ENCODE assay signal across 8 cellular contexts in genomic region chr19:44512326-44513298, GRCh38. TPM values are rescaled to one million over a fixed set of nuclear protein-coding genes. Genes with fewer than 3 reads are reported as not detected.
DNase-seq lines count a peak whose midpoint lies in the region; ATAC-seq and TF ChIP-seq lines count a peak whose summit lies in the region.

No MANE protein-coding gene starts in this region.

- no peak for TF ChIP-seq EP300 in suprapubic skin (IDR thresholded peaks at IDR 0.05)

- peaks cover 21% of the 10 kb centered on the region for H3K27me3 Mint-ChIP-seq in mesothelial cell of epicardium (ENCODE audit: low read depth)
- peaks cover 18 to 43% (median 36%) of the 10 kb centered on the region in 5 donors for H3K27me3 Mint-ChIP-seq in naive thymus-derived CD8-positive, alpha-beta T cell

- no peak overlapping the region for H3K27ac Mint-ChIP-seq in mesothelial cell of epicardium
- H3K27ac Mint-ChIP-seq in naive thymus-derived CD8-positive, alpha-beta T cell = peak overlapping the region in 1 of 10 donors; percentile 59

- peak in 1 of 8 donors; percentile 35 for ATAC-seq in heart right ventricle
- ATAC-seq in left cardiac atrium = no peak
- ATAC-seq in GM21515 (IDR thresholded peaks at IDR 0.05; ENCODE audit: unreplicated experiment) = no peak
- no peak for ATAC-seq in naive thymus-derived CD8-positive, alpha-beta T cell

- TF ChIP-seq POLR2A in suprapubic skin (IDR thresholded peaks at IDR 0.05) = no peak

- DNase-seq in heart right ventricle (no peak), left cardiac atrium (no peak), MV-4-11 (lab: John Stamatoyannopoulos, UW) (peak; percentile 68), mesothelial cell of epicardium (ENCODE audit: low spot score in 2 of 2, unreplicated experiment in 2 of 2) (peak in 1 of 2 experiments; percentile 43), suprapubic skin (ENCODE audit: low spot score in 2 of 2) (no peak)
- DNase-seq in activated T-helper 9 cell treated with anti-CD3 and anti-CD28 coated beads, Interleukin-2, amount 50 U/mL, for 16 hours (ENCODE audit: low read depth) = peak; percentile 5
- no peak for DNase-seq in naive thymus-derived CD8-positive, alpha-beta T cell

- peaks cover 0 to 18% (median 0%) of the 10 kb centered on the region in 11 donors for H3K9me3 ChIP-seq in heart right ventricle
- H3K9me3 ChIP-seq in suprapubic skin = peaks cover 5% of the 10 kb centered on the region

- H3K4me1 ChIP-seq in heart right ventricle = no peaks in the 10 kb centered on the region
- no peaks in the 10 kb centered on the region for H3K4me1 ChIP-seq in suprapubic skin

- H3K4me3 ChIP-seq in heart right ventricle (no peak overlapping the region), suprapubic skin (no peak overlapping the region)

- POLR2A ChIA-PET in naive thymus-derived CD8-positive, alpha-beta T cell (lab: Charles Lee) = no interaction called here

- intact Hi-C loops in heart right ventricle (cut with DNase I) (no loop called here), left cardiac atrium (cut with DNase I) (no loop called here)

- no peaks in the 10 kb centered on the region for H3K4me1 Mint-ChIP-seq in mesothelial cell of epicardium
- H3K4me1 Mint-ChIP-seq in naive thymus-derived CD8-positive, alpha-beta T cell = no peaks in the 10 kb centered on the region

- peaks cover 25% of the 10 kb centered on the region for H3K9me3 Mint-ChIP-seq in mesothelial cell of epicardium
- peaks cover 11 to 79% (median 36%) of the 10 kb centered on the region in 9 donors for H3K9me3 Mint-ChIP-seq in naive thymus-derived CD8-positive, alpha-beta T cell

- H3K36me3 ChIP-seq in heart right ventricle (no peaks in the 10 kb centered on the region), suprapubic skin (no peaks in the 10 kb centered on the region)

- 34 to 36% methylated on average over 12 of the region's 12 CpGs for WGBS in heart right ventricle, 2 donors
- 31% methylated on average over 12 of the region's 12 CpGs for WGBS in suprapubic skin

- TF ChIP-seq CTCF in heart right ventricle (IDR thresholded peaks at IDR 0.05) = peak in 6 of 9 donors; percentile 14 to 40 (median 32)
- peak; percentile 46 for TF ChIP-seq CTCF in mesothelial cell of epicardium (IDR thresholded peaks at IDR 0.05; ENCODE audit: unreplicated experiment)
- TF ChIP-seq CTCF in suprapubic skin (IDR thresholded peaks at IDR 0.05) = no peak

- H3K27me3 ChIP-seq in heart right ventricle (peaks cover 0 to 32% (median 11%) of the 10 kb centered on the region in 7 donors), suprapubic skin (peaks cover 14% of the 10 kb centered on the region)

- no peak overlapping the region for H3K4me3 Mint-ChIP-seq in mesothelial cell of epicardium
- no peak overlapping the region for H3K4me3 Mint-ChIP-seq in naive thymus-derived CD8-positive, alpha-beta T cell

- H3K27ac ChIP-seq in heart right ventricle (no peak overlapping the region), suprapubic skin (no peak overlapping the region)

- H3K36me3 Mint-ChIP-seq in mesothelial cell of epicardium = no peaks in the 10 kb centered on the region
- H3K36me3 Mint-ChIP-seq in naive thymus-derived CD8-positive, alpha-beta T cell = peaks cover 7 to 50% (median 16%) of the 10 kb centered on the region in 3 donors

RNA-seq across cellular contexts. Expression of gene ZNF180, which starts 12.3 kb away (rescaled TPM):
- total RNA-seq in heart right ventricle (1 to 10 TPM; 3.2 to 6.7 (median 4.6) TPM), left cardiac atrium (1 to 10 TPM; 3.4 to 4.9 TPM), mesothelial cell of epicardium (13.0 to 14.3 TPM (median 13.1 TPM) in 3 replicates), suprapubic skin (10 to 100 TPM in 2 of 4 donors, 1 to 10 TPM in 2; 7.7 to 11.7 (median 10.3) TPM)
- 1 to 10 TPM; 1.7 to 4.5 TPM for polyA plus RNA-seq in heart right ventricle
- total RNA-seq in naive thymus-derived CD8-positive, alpha-beta T cell = 10 to 100 TPM; 15.6 to 17.0 TPM
- 10 to 100 TPM in 1 of 3 donors, 1 to 10 TPM in 2; 6.5 to 10.4 (median 7.4) TPM for polyA plus RNA-seq in naive thymus-derived CD8-positive, alpha-beta T cell

RNA-seq across cellular contexts. Expression of gene CEACAM20, which starts 16.9 kb away (rescaled TPM):
- not detected for total RNA-seq in heart right ventricle
- not detected for polyA plus RNA-seq in heart right ventricle
- not detected for total RNA-seq in left cardiac atrium
- total RNA-seq in mesothelial cell of epicardium = not detected in 3 replicates
- under 1 TPM in 1 of 4 donors, not detected in 3; 0.40 TPM for total RNA-seq in suprapubic skin
- total RNA-seq in naive thymus-derived CD8-positive, alpha-beta T cell = not detected
- not detected for polyA plus RNA-seq in naive thymus-derived CD8-positive, alpha-beta T cell

Comparison
In these comparisons a context has a peak if more than half of its experiments do, and no peak if none do; other contexts are left out.
1. DNase-seq: peak in MV-4-11 (single experiment) and activated T-helper 9 cell treated with anti-CD3 and anti-CD28 coated beads, Interleukin-2, amount 50 U/mL, for 16 hours (single experiment); none in heart right ventricle (0 of 2), left cardiac atrium (single experiment), suprapubic skin (0 of 2) and naive thymus-derived CD8-positive, alpha-beta T cell (0 of 10).
2. CTCF ChIP-seq: peak in heart right ventricle (6 of 9) and mesothelial cell of epicardium (single experiment); none in suprapubic skin (0 of 2).